Comparison of ENCODE assay signal across 8 cellular contexts in genomic region chr7:157612664-157613561, GRCh38.
DNase-seq lines count a peak whose midpoint lies in the region; ATAC-seq and TF ChIP-seq lines count a peak whose summit lies in the region.

No MANE protein-coding gene starts in this region.

- H3K27ac ChIP-seq in RWPE2 (ENCODE audit: poor library complexity, severe bottlenecking): no peak overlapping the region

- H3K4me3 ChIP-seq in RWPE2 (ENCODE audit: severe bottlenecking) (no peak overlapping the region), mononuclear cell (ENCODE audit: low read length) (peak overlapping the region; percentile 33)

- peaks cover 13% of the 10 kb centered on the region for H3K27me3 ChIP-seq in RWPE2 (ENCODE audit: insufficient read depth, poor library complexity, severe bottlenecking)
- H3K27me3 ChIP-seq in mononuclear cell (ENCODE audit: insufficient read depth, low read length): no peaks in the 10 kb centered on the region

- H3K9me3 ChIP-seq in RWPE2 (ENCODE audit: severe bottlenecking): peaks cover 2% of the 10 kb centered on the region
- H3K9me3 ChIP-seq in mononuclear cell (ENCODE audit: low read depth, low read length): no peaks in the 10 kb centered on the region

- H3K36me3 ChIP-seq in RWPE2 (ENCODE audit: low read depth): no peaks in the 10 kb centered on the region

- H3K4me1 Mint-ChIP-seq in activated naive CD8-positive, alpha-beta T cell (ENCODE audit: low read depth): peaks cover 8% of the 10 kb centered on the region
- H3K4me1 Mint-ChIP-seq in stimulated activated memory B cell treated with anti-CD40 and anti-IgM and Interleukin-4, amounts not matched to agents 10 μg/mL and 1 μg/mL and 100 μg/mL, for 72 hours: peaks cover 10% of the 10 kb centered on the region

- DNase-seq in RWPE2 (ENCODE audit: low spot score) (no peak), 8988T (no peak), NCI-H1436 (lab: John Stamatoyannopoulos, UW) (no peak), HuH-7.5 (ENCODE audit: low spot score) (no peak)

- peak; percentile 80 for ATAC-seq in GM21360 (IDR thresholded peaks at IDR 0.05; ENCODE audit: unreplicated experiment)
- peak; percentile 32 for ATAC-seq in RWPE2 (ENCODE audit: low read depth)
- ATAC-seq in stimulated activated memory B cell treated with anti-CD40 and anti-IgM and Interleukin-4, amounts not matched to agents 10 μg/mL and 1 μg/mL and 100 μg/mL, for 72 hours: peak; percentile 62

- no peak for TF ChIP-seq CTCF in RWPE2 (IDR thresholded peaks at IDR 0.05; ENCODE audit: poor library complexity, severe bottlenecking)

- peak overlapping the region; percentile 85 for H3K4me3 Mint-ChIP-seq in activated naive CD8-positive, alpha-beta T cell
- H3K4me3 Mint-ChIP-seq in stimulated activated memory B cell treated with anti-CD40 and anti-IgM and Interleukin-4, amounts not matched to agents 10 μg/mL and 1 μg/mL and 100 μg/mL, for 72 hours: peak overlapping the region; percentile 72

- no peaks in the 10 kb centered on the region for H3K9me3 Mint-ChIP-seq in activated naive CD8-positive, alpha-beta T cell (ENCODE audit: low read depth)
- H3K9me3 Mint-ChIP-seq in stimulated activated memory B cell treated with anti-CD40 and anti-IgM and Interleukin-4, amounts not matched to agents 10 μg/mL and 1 μg/mL and 100 μg/mL, for 72 hours: peaks cover 3% of the 10 kb centered on the region

- H3K4me1 ChIP-seq in RWPE2 (ENCODE audit: insufficient read depth, poor library complexity, severe bottlenecking) (no peaks in the 10 kb centered on the region), mononuclear cell (ENCODE audit: insufficient read depth, low read length) (peaks cover 9% of the 10 kb centered on the region)

- H3K27me3 Mint-ChIP-seq in activated naive CD8-positive, alpha-beta T cell: no peaks in the 10 kb centered on the region
- H3K27me3 Mint-ChIP-seq in stimulated activated memory B cell treated with anti-CD40 and anti-IgM and Interleukin-4, amounts not matched to agents 10 μg/mL and 1 μg/mL and 100 μg/mL, for 72 hours: peaks cover 23% of the 10 kb centered on the region

- H3K27ac Mint-ChIP-seq in activated naive CD8-positive, alpha-beta T cell: no peak overlapping the region
- H3K27ac Mint-ChIP-seq in stimulated activated memory B cell treated with anti-CD40 and anti-IgM and Interleukin-4, amounts not matched to agents 10 μg/mL and 1 μg/mL and 100 μg/mL, for 72 hours: no peak overlapping the region

- no peaks in the 10 kb centered on the region for H3K36me3 Mint-ChIP-seq in activated naive CD8-positive, alpha-beta T cell
- H3K36me3 Mint-ChIP-seq in stimulated activated memory B cell treated with anti-CD40 and anti-IgM and Interleukin-4, amounts not matched to agents 10 μg/mL and 1 μg/mL and 100 μg/mL, for 72 hours: no peaks in the 10 kb centered on the region
